8 cellular contexts compared by ENCODE assay signal in genomic region chr2:241009601-241010530, GRCh38. TPM values are rescaled to one million over a fixed set of nuclear protein-coding genes. Genes with fewer than 3 reads are reported as not detected.
DNase-seq lines count a peak whose midpoint lies in the region; TF ChIP-seq lines count a peak whose summit lies in the region.

No MANE protein-coding gene starts in this region.

- H3K9me3 ChIP-seq in suprapubic skin (no peaks in the 10 kb centered on the region), WERI-Rb-1 (ENCODE audit: severe bottlenecking) (peaks cover 7% of the 10 kb centered on the region)

- no peak for TF ChIP-seq POLR2A in suprapubic skin (IDR thresholded peaks at IDR 0.05)

- H3K36me3 ChIP-seq in suprapubic skin = peaks cover 3% of the 10 kb centered on the region
- no peaks in the 10 kb centered on the region for H3K36me3 ChIP-seq in WERI-Rb-1

- peak; percentile 53 for DNase-seq in stimulated activated CD4-positive, alpha-beta T cell treated with anti-CD3 and anti-CD28 coated beads, Interleukin-15, amount 100 ng/mL, for 24 hours
- DNase-seq in stimulated activated CD4-positive, alpha-beta T cell treated with anti-CD3 and anti-CD28 coated beads, Interleukin-12 subunit alpha, Interleukin-12 subunit beta, amount 100 ng/mL, for 4 hours = no peak
- peak; percentile 77 for DNase-seq in activated CD8-positive, alpha-beta memory T cell treated with anti-CD3 and anti-CD28 coated beads for 24 hours
- peak; percentile 79 for DNase-seq in epidermal melanocyte (ENCODE audit: insufficient read length, low spot score)
- peak; percentile 86 for DNase-seq in mesenteric fat pad (ENCODE audit: low spot score)
- DNase-seq in suprapubic skin (ENCODE audit: low spot score in 2 of 2) = peak; percentile 71 to 80
- no peak for DNase-seq in WERI-Rb-1
- no peak for DNase-seq in GDM1 (lab: John Stamatoyannopoulos, UW)

- H3K27ac ChIP-seq in suprapubic skin = peak overlapping the region; percentile 0
- no peak overlapping the region for H3K27ac ChIP-seq in WERI-Rb-1

- TF ChIP-seq CTCF in suprapubic skin (IDR thresholded peaks at IDR 0.05) (no peak), WERI-Rb-1 (IDR thresholded peaks at IDR 0.05; ENCODE audit: low read depth, low read length) (no peak)

- H3K4me1 ChIP-seq in suprapubic skin = peaks cover 29% of the 10 kb centered on the region

- H3K27me3 ChIP-seq in suprapubic skin (peaks cover 16% of the 10 kb centered on the region), WERI-Rb-1 (ENCODE audit: insufficient read depth, low read depth, severe bottlenecking) (no peaks in the 10 kb centered on the region)

- H3K4me3 ChIP-seq in suprapubic skin (peak overlapping the region; percentile 23), WERI-Rb-1 (ENCODE audit: low read depth, low read length) (no peak overlapping the region)

- 9% methylated on average over 6 of the region's 28 CpGs for WGBS in suprapubic skin

- no peak for TF ChIP-seq EP300 in suprapubic skin (IDR thresholded peaks at IDR 0.05)

RNA-seq across cellular contexts. Expression of gene SNED1, which starts 11.4 kb away (rescaled TPM):
- total RNA-seq in mesenteric fat pad (58.0 TPM), suprapubic skin (10 to 100 TPM in 3 of 4 donors, 1 to 10 TPM in 1; 5.6 to 31.9 (median 13.2) TPM)

Comparison
In these comparisons a context has a peak if more than half of its experiments do, and no peak if none do; other contexts are left out.
1. DNase-seq: peak in stimulated activated CD4-positive, alpha-beta T cell treated with anti-CD3 and anti-CD28 coated beads, Interleukin-15, amount 100 ng/mL, for 24 hours (single experiment), activated CD8-positive, alpha-beta memory T cell treated with anti-CD3 and anti-CD28 coated beads for 24 hours (single experiment), epidermal melanocyte (single experiment), mesenteric fat pad (single experiment) and suprapubic skin (2 of 2); none in stimulated activated CD4-positive, alpha-beta T cell treated with anti-CD3 and anti-CD28 coated beads, Interleukin-12 subunit alpha, Interleukin-12 subunit beta, amount 100 ng/mL, for 4 hours (single experiment), WERI-Rb-1 (single experiment) and GDM1 (single experiment).